1 cellular context compared by ENCODE assay signal in the genomic region with DNA sequence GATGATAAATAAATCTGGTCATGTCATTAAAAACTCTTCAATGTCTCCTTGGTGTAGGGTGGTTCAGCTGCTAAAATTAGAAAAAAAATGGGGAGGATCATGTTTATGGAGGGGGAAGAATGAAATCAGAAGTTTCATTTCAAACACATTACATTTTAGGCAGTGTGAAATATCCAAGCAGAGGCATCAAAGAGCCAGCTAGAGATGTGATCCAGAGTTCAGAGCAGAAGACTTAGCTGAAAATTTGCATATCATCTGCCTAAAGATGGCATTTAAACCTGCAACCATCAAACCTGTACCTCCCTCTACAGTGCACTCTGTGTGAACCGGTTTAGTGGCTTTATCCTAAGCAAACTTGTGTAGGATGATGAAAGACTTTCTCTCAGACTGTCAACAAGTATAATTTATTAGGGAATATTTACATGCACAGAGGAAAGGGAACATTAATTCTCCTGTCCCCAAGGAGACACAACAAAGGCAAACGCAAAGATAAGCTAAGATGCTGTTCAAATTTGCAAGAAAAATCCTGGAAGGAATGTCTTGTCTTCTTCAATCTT.
TF ChIP-seq lines count a peak whose summit lies in the region.

No MANE protein-coding gene starts in this region.

TF ChIP-seq in K562, 482 proteins besides CTCF, POLR2A, EP300 and RAD21 (continued from another document):
- TF ChIP-seq, protein P1, sequence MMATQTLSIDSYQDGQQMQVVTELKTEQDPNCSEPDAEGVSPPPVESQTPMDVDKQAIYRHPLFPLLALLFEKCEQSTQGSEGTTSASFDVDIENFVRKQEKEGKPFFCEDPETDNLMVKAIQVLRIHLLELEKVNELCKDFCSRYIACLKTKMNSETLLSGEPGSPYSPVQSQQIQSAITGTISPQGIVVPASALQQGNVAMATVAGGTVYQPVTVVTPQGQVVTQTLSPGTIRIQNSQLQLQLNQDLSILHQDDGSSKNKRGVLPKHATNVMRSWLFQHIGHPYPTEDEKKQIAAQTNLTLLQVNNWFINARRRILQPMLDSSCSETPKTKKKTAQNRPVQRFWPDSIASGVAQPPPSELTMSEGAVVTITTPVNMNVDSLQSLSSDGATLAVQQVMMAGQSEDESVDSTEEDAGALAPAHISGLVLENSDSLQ (IDR thresholded peaks at IDR 0.05) = peak; percentile 45; the same call in 1 of the 2 replicates
